In genomic region chr5:172874647-172875371, GRCh38 we compare ENCODE assay signal across 1 cellular context.
TF ChIP-seq lines count a peak whose summit lies in the region.

No MANE protein-coding gene starts in this region.

TF ChIP-seq in GM12878, 131 proteins besides CTCF, POLR2A, EP300 and RAD21 (continued from another document):
- TF ChIP-seq PRDM15 (CRISPR knock-in tag; IDR thresholded peaks at IDR 0.05) (no peak), MTA3 (IDR thresholded peaks at IDR 0.05; ENCODE audit: borderline replicate concordance, low read length) (no peak), HDGF (IDR thresholded peaks at IDR 0.05) (no peak), BHLHE40 (IDR thresholded peaks at IDR 0.05; ENCODE audit: borderline replicate concordance in 1 of 2, low read depth in 2 of 2, low read length in 1 of 2) (no peak), ZNF207 (IDR thresholded peaks at IDR 0.05; ENCODE audit: borderline replicate concordance) (no peak), NFXL1 (IDR thresholded peaks at IDR 0.05; ENCODE audit: borderline replicate concordance) (no peak), ASH2L (IDR thresholded peaks at IDR 0.05; ENCODE audit: borderline replicate concordance, low read depth) (no peak), SMC3 (IDR thresholded peaks at IDR 0.05; ENCODE audit: borderline replicate concordance, low read length) (no peak), TARDBP (IDR thresholded peaks at IDR 0.05; ENCODE audit: borderline replicate concordance) (no peak), SMAD1 (IDR thresholded peaks at IDR 0.05; ENCODE audit: low read depth, partially characterized antibody) (no peak), WRNIP1 (IDR thresholded peaks at IDR 0.05; ENCODE audit: borderline replicate concordance, low read depth, low read length) (no peak), JUNB (IDR thresholded peaks at IDR 0.05) (no peak), CBFB (IDR thresholded peaks at IDR 0.05; ENCODE audit: low read depth) (no peak), ZSCAN29 (IDR thresholded peaks at IDR 0.05) (no peak), BCL11A (IDR thresholded peaks at IDR 0.05; ENCODE audit: low read depth, low read length) (no peak), ZNF622 (IDR thresholded peaks at IDR 0.05) (no peak), RCOR1 (conservative IDR thresholded peaks at IDR 0.05; ENCODE audit: low read depth, low read length) (no peak), CBX3 (IDR thresholded peaks at IDR 0.05; ENCODE audit: borderline replicate concordance, low read depth) (no peak), ZBED1 (IDR thresholded peaks at IDR 0.05; ENCODE audit: borderline replicate concordance) (no peak)
